Comparison of ENCODE assay signal across 22 cellular contexts in genomic region chr14:97273540-97273939, GRCh38.
DNase-seq lines count a peak whose midpoint lies in the region; ATAC-seq, FAIRE-seq and TF ChIP-seq lines count a peak whose summit lies in the region.
"Had no signal": no experiment of that assay in that cellular context is flagged by ENCODE, and none has a peak within 500 bp of the region (broad histone marks: within the 10 kb centered on the region; RNA-seq: fewer than 3 reads in every experiment).

No MANE protein-coding gene starts in this region.

- TF ChIP-seq CTCF in GM12875 (IDR thresholded peaks at IDR 0.05; ENCODE audit: borderline replicate concordance, insufficient read depth, low read depth, low read length) (peak; percentile 18; the same call in 1 of the 2 replicates), endodermal cell (conservative IDR thresholded peaks at IDR 0.05) (peak; percentile 72)

- peaks cover 75% of the 10 kb centered on the region for H3K27me3 Mint-ChIP-seq in endodermal cell (ENCODE audit: insufficient read depth)

- no peak overlapping the region for H3K9ac ChIP-seq in endodermal cell (ENCODE audit: extremely low read depth, low read length, poor library complexity, severe bottlenecking)
- H3K9ac ChIP-seq: KMS-11 had no signal

- H3K9me3 Mint-ChIP-seq in endodermal cell, result no peaks in the 10 kb centered on the region

- peaks cover 65% of the 10 kb centered on the region for H3K27me3 ChIP-seq in endodermal cell (ENCODE audit: control insufficient read depth, insufficient read depth, low read length, poor library complexity, severe bottlenecking)

- H3K36me3 ChIP-seq in endodermal cell (ENCODE audit: control insufficient read depth, insufficient read depth, low read length), result no peaks in the 10 kb centered on the region

- no peak for ATAC-seq in SK-N-SH treated with all-trans-retinoic acid at 6 μM for 48 hours
- ATAC-seq: HepG2, T-helper 17 cell had no signal

- peaks cover 5% of the 10 kb centered on the region for H3K4me1 Mint-ChIP-seq in endodermal cell

- WGBS in endodermal cell (ENCODE audit: insufficient coverage in 1 of 2, insufficient read length in 1 of 2), 2 experiments, result 78 to 89% methylated on average over 2 to 4 of the region's 4 CpGs

- H3K4me1 ChIP-seq in endodermal cell (ENCODE audit: control insufficient read depth, insufficient read depth, low read length), result no peaks in the 10 kb centered on the region

- H3K27ac ChIP-seq in endodermal cell (ENCODE audit: low read depth, low read length), result no peak overlapping the region
- H3K27ac ChIP-seq: KMS-11, RWPE1 had no signal

- no peak overlapping the region for H3K4me3 ChIP-seq in GM12875 (ENCODE audit: low read depth, low read length)
- no peak overlapping the region for H3K4me3 ChIP-seq in endodermal cell (ENCODE audit: low read length)

- no peak overlapping the region for H3K27ac Mint-ChIP-seq in endodermal cell
- H3K27ac Mint-ChIP-seq: T-helper 17 cell had no signal

- peak; percentile 6 for DNase-seq in NCI-H2171 treated with DMSO at 0.1 percent for 48 hours (lab: John Stamatoyannopoulos, UW)
- no peak for DNase-seq in NCI-H2171 (lab: John Stamatoyannopoulos, UW)
- DNase-seq in NCI-H69 (lab: John Stamatoyannopoulos, UW), result peak; percentile 13
- peak; percentile 58 for DNase-seq in endodermal cell
- DNase-seq in HTR-8/SVneo (ENCODE audit: insufficient read length, low spot score), result no peak
- DNase-seq in HuH-7.5 (ENCODE audit: low spot score), result no peak
- DNase-seq: 8988T; DMS79 treated with DMSO at 0.1 percent for 48 hours; HCEC 1CT; MM.1S; NCI-H1092 treated with DMSO at 0.1 percent for 48 hours; NCI-H1694 treated with DMSO at 0.1 percent for 48 hours; NCI-H510A treated with DMSO at 0.1 percent for 48 hours; NK-92 treated with Interleukin-12 subunit alpha and Interleukin-12 subunit beta, amount 100 ng/mL, for 24 hours; T-helper 17 cell had no signal

- H3K36me3 Mint-ChIP-seq in endodermal cell (ENCODE audit: low read depth), result no peaks in the 10 kb centered on the region

- H3K4me3 Mint-ChIP-seq in endodermal cell, result no peak overlapping the region
- H3K4me3 Mint-ChIP-seq: T-helper 17 cell had no signal

- no peak for FAIRE-seq in HTR-8/SVneo (lab: Jason Lieb, UNC)
- FAIRE-seq: G401.6, GM19239, HepG2 had no signal

- no peaks in the 10 kb centered on the region for H3K9me3 ChIP-seq in endodermal cell (ENCODE audit: control insufficient read depth, low read length)

TF ChIP-seq in SK-N-SH treated with all-trans-retinoic acid at 6 μM for 48 hours, 23 proteins besides CTCF, POLR2A, EP300 and RAD21:
- TF ChIP-seq ZFP30 (CRISPR knock-in tag; IDR thresholded peaks at IDR 0.05) (no peak), ZNF565 (CRISPR knock-in tag; conservative IDR thresholded peaks at IDR 0.05; ENCODE audit: low read depth) (no peak), ARNTL (CRISPR knock-in tag; IDR thresholded peaks at IDR 0.05; ENCODE audit: borderline replicate concordance, low read depth) (no peak), PPARA (CRISPR knock-in tag; IDR thresholded peaks at IDR 0.05; ENCODE audit: borderline replicate concordance) (no peak), ZNF70 (CRISPR knock-in tag; IDR thresholded peaks at IDR 0.05) (no peak), CREB5 (CRISPR knock-in tag; IDR thresholded peaks at IDR 0.05; ENCODE audit: low read depth) (no peak), BACH2 (CRISPR knock-in tag; IDR thresholded peaks at IDR 0.05; ENCODE audit: borderline replicate concordance) (no peak), TCF4 (CRISPR knock-in tag; IDR thresholded peaks at IDR 0.05; ENCODE audit: borderline replicate concordance) (no peak), ESRRG (CRISPR knock-in tag; IDR thresholded peaks at IDR 0.05) (no peak), OSR1 (CRISPR knock-in tag; IDR thresholded peaks at IDR 0.05) (no peak), ZC3H10 (CRISPR knock-in tag; IDR thresholded peaks at IDR 0.05) (no peak), GLIS3 (CRISPR knock-in tag; IDR thresholded peaks at IDR 0.05) (no peak), TSHZ2 (CRISPR knock-in tag; IDR thresholded peaks at IDR 0.05) (no peak), ISL1 (CRISPR knock-in tag; IDR thresholded peaks at IDR 0.05) (no peak), POU6F1 (CRISPR knock-in tag; IDR thresholded peaks at IDR 0.05; ENCODE audit: borderline replicate concordance, low read depth) (no peak)
- TF ChIP-seq, protein P1, sequence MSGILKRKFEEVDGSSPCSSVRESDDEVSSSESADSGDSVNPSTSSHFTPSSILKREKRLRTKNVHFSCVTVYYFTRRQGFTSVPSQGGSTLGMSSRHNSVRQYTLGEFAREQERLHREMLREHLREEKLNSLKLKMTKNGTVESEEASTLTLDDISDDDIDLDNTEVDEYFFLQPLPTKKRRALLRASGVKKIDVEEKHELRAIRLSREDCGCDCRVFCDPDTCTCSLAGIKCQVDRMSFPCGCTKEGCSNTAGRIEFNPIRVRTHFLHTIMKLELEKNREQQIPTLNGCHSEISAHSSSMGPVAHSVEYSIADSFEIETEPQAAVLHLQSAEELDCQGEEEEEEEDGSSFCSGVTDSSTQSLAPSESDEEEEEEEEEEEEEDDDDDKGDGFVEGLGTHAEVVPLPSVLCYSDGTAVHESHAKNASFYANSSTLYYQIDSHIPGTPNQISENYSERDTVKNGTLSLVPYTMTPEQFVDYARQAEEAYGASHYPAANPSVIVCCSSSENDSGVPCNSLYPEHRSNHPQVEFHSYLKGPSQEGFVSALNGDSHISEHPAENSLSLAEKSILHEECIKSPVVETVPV (CRISPR knock-in tag; IDR thresholded peaks at IDR 0.05), result no peak

Comparison
In these comparisons a context has a peak if more than half of its experiments do, and no peak if none do; other contexts are left out.
1. DNase-seq: peak in NCI-H2171 treated with DMSO at 0.1 percent for 48 hours (single experiment), NCI-H69 (single experiment) and endodermal cell (single experiment); none in NCI-H2171 (single experiment), HTR-8/SVneo (single experiment) and HuH-7.5 (single experiment).